1 cellular context compared by ENCODE assay signal in the genomic region with DNA sequence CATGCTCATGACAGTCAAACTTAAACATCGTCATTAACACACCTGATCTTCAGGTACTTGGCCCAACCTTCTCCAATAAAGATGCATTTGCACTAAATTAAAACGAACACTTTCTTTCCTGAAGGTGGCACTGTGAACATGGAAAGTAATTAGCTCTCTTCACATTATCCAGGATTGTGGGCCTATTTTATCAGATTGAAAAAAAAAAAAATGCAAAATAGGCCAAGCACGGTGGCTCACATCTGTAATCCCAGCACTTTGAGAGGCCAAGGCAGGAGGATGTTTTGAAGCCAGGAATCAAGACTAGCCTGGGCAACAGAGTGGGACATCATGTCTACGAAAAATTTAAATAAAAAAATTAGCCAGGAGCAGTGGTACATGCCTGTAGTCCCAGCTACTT.
TF ChIP-seq lines count a peak whose summit lies in the region.

No MANE protein-coding gene starts in this region.

TF ChIP-seq in endothelial cell of umbilical vein, 7 proteins besides CTCF, POLR2A, EP300 and RAD21:
- TF ChIP-seq FOS (IDR thresholded peaks at IDR 0.05; ENCODE audit: borderline replicate concordance, insufficient read depth, low read length): no peak
- TF ChIP-seq, protein P1, sequence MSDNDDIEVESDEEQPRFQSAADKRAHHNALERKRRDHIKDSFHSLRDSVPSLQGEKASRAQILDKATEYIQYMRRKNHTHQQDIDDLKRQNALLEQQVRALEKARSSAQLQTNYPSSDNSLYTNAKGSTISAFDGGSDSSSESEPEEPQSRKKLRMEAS (IDR thresholded peaks at IDR 0.05; ENCODE audit: insufficient read depth, insufficient read length): no peak
- no peak for TF ChIP-seq MYC (IDR thresholded peaks at IDR 0.05; ENCODE audit: low read depth, low read length)
- TF ChIP-seq JUN (IDR thresholded peaks at IDR 0.05; ENCODE audit: borderline replicate concordance, insufficient read depth, insufficient read length, low read depth): no peak
- no peak for TF ChIP-seq GATA2 (IDR thresholded peaks at IDR 0.05; ENCODE audit: insufficient read depth, insufficient read length, low read depth, low read length)
- TF ChIP-seq POLR2AphosphoS5 (IDR thresholded peaks at IDR 0.05; ENCODE audit: insufficient read depth, low read depth, low read length): no peak
- no peak for TF ChIP-seq EZH2 (IDR thresholded peaks at IDR 0.05; ENCODE audit: borderline replicate concordance, low read depth, low read length, severe bottlenecking)
